In genomic region chr12:133234971-133235370, GRCh38 we compare ENCODE assay signal across 32 cellular contexts. TPM values are rescaled to one million over a fixed set of nuclear protein-coding genes. Genes with fewer than 3 reads are reported as not detected.
"Had no signal": no experiment of that assay in that cellular context is flagged by ENCODE, and none has a peak within 500 bp of the region (broad histone marks: within the 10 kb centered on the region; RNA-seq: fewer than 3 reads in every experiment).

No MANE protein-coding gene starts in this region.

- H3K27ac ChIP-seq: adrenal gland, body of pancreas, esophagus muscularis mucosa, foreskin keratinocyte, gastrocnemius medialis, heart right ventricle, WERI-Rb-1 had no signal

- H3K9me3 ChIP-seq: adrenal gland, body of pancreas had no signal

- H3K27me3 ChIP-seq: adrenal gland, body of pancreas, foreskin keratinocyte had no signal

- H3K4me3 ChIP-seq: adrenal gland, body of pancreas, esophagus muscularis mucosa, gastrocnemius medialis, heart right ventricle had no signal

- DNase-seq: activated B cell treated with CpG ODN at 0.5 μM for 24 hours; activated CD4-positive, alpha-beta T cell treated with anti-CD3 and anti-CD28 coated beads for 48 hours; activated CD4-positive, alpha-beta T cell treated with anti-CD3 and anti-CD28 coated beads, Interleukin-2, amount 50 U/mL, for 1 hour; activated CD4-positive, alpha-beta T cell treated with anti-CD3 and anti-CD28 coated beads, Interleukin-2, amount 50 U/mL, for 48 hours; activated CD8-positive, alpha-beta memory T cell treated with anti-CD3 and anti-CD28 coated beads for 24 hours; activated CD8-positive, alpha-beta T cell treated with anti-CD3 and anti-CD28 coated beads for 36 hours; activated effector memory CD4-positive, alpha-beta T cell treated with anti-CD3 and anti-CD28 coated beads, Interleukin-2, amount 50 U/mL, for 16 hours; activated naive CD4-positive, alpha-beta T cell treated with anti-CD3 and anti-CD28 coated beads for 36 hours; activated naive CD8-positive, alpha-beta T cell treated with anti-CD3 and anti-CD28 coated beads for 36 hours; activated naive CD8-positive, alpha-beta T cell treated with anti-CD3 and anti-CD28 coated beads, Interleukin-2, amount 50 U/mL, for 24 hours; activated T-cell treated with anti-CD3 and anti-CD28 coated beads, Interleukin-2, amount 50 U/mL, for 4 hours; amygdala; aorta; body of pancreas; caudate nucleus; cortex of kidney; dermis blood vessel endothelial cell; effector CD4-positive, alpha-beta T cell; effector memory CD8-positive, alpha-beta T cell; erythroblast; foreskin keratinocyte; gastrocnemius medialis; heart right ventricle; T-helper 9 cell; WERI-Rb-1 had no signal

- ATAC-seq: activated CD4-positive, CD25-positive, alpha-beta regulatory T cell treated with anti-CD3 and anti-CD28 coated beads, Interleukin-2, amount 50 U/mL, for 24 hours; activated CD8-positive, alpha-beta T cell treated with anti-CD3 and anti-CD28 coated beads for 36 hours; activated naive CD8-positive, alpha-beta T cell treated with anti-CD3 and anti-CD28 coated beads, Interleukin-2, amount 50 U/mL, for 24 hours; activated T-cell treated with anti-CD3 and anti-CD28 coated beads, Interleukin-2, amount 50 U/mL, for 4 hours; body of pancreas; effector memory CD8-positive, alpha-beta T cell; foreskin keratinocyte; gastrocnemius medialis; heart right ventricle had no signal

- H3K36me3 ChIP-seq: adrenal gland, esophagus muscularis mucosa, gastrocnemius medialis, heart right ventricle, WERI-Rb-1 had no signal

- H3K4me1 ChIP-seq: adrenal gland, body of pancreas, esophagus muscularis mucosa, foreskin keratinocyte, gastrocnemius medialis, heart right ventricle had no signal

RNA-seq across cellular contexts. Expression of gene ANHX, which starts 0.7 kb away (rescaled TPM):
- total RNA-seq: activated B cell treated with CpG ODN at 0.5 μM for 24 hours; activated CD8-positive, alpha-beta T cell treated with anti-CD3 and anti-CD28 coated beads for 36 hours; activated naive CD4-positive, alpha-beta T cell treated with anti-CD3 and anti-CD28 coated beads for 36 hours; activated naive CD8-positive, alpha-beta T cell treated with anti-CD3 and anti-CD28 coated beads for 36 hours; activated T-cell treated with anti-CD3 and anti-CD28 coated beads, Interleukin-2, amount 50 U/mL, for 4 hours; activated T-helper 2 cell treated with anti-CD3 and anti-CD28 coated beads, Interferon-gamma antibody, Interleukin-2, Interleukin-4, amounts not matched to agents 10 μg/mL and 5 μg/mL and 100 μg/mL, durations not matched to agents 14 hours and 24 hours and 36 hours; adrenal gland; aorta; body of pancreas; chondrocyte; dermis blood vessel endothelial cell; esophagus muscularis mucosa; foreskin keratinocyte; gastrocnemius medialis; glomerular endothelial cell; heart right ventricle; T-helper 2 cell treated with Interferon-gamma antibody and Interleukin-4, amounts not matched to agents 100 ng/mL and 5 ng/mL, for 36 hours had no signal
- polyA plus RNA-seq: adrenal gland, aorta, foreskin keratinocyte, heart right ventricle had no signal
